Comparison of ENCODE assay signal across 11 cellular contexts in the genomic region with DNA sequence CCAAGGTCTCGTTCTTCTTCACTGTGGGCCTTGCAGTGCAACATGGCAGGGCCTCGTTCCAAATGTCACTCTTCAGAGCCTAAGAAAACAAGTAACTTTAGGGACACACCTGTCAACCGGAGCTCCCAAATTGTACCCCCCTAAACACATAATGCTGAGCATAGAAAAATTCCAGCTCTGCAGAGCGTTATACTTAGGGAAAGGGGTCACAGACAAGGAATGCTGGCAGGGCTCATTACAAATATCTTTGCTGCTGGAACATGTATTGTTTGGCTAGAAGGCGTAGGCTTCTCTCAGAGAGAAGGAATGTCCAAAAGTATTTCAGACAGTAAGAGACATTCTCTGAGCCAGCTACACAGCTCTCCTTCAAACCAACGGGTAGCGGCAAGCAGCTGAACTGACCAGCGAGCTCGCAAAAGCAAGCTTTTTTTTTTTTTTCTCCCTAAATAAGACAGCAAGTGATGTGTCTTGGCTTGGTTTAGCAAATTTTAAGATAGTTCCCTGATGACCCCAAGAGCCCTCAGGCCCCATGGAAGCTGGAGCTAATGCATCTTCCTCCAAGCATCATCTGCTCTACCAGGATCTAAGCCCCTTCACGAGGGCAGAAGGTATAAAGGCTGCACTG. TPM values are rescaled to one million over a fixed set of nuclear protein-coding genes. Genes with fewer than 3 reads are reported as not detected.
DNase-seq lines count a peak whose midpoint lies in the region; ATAC-seq and TF ChIP-seq lines count a peak whose summit lies in the region.
"Had no signal": no experiment of that assay in that cellular context is flagged by ENCODE, and none has a peak within 500 bp of the region (broad histone marks: within the 10 kb centered on the region; RNA-seq: fewer than 3 reads in every experiment).

No MANE protein-coding gene starts in this region.

- no peaks in the 10 kb centered on the region for H3K27me3 ChIP-seq in esophagus squamous epithelium
- H3K27me3 ChIP-seq in neuronal stem cell (ENCODE audit: control insufficient read depth in 3 of 3, insufficient read depth in 3 of 3, low read depth in 1 of 3, low read length in 3 of 3): no peaks in the 10 kb centered on the region

- no peak overlapping the region for H3K4me2 ChIP-seq in neuronal stem cell (ENCODE audit: insufficient read depth, low read length, poor library complexity, severe bottlenecking)

- H3K4me3 ChIP-seq in AG04449 (ENCODE audit: low read depth, low read length): peak overlapping the region; percentile 3
- H3K4me3 ChIP-seq in esophagus squamous epithelium: no peak overlapping the region
- H3K4me3 ChIP-seq in neuronal stem cell (ENCODE audit: low read length in 2 of 2): no peak overlapping the region

- no peaks in the 10 kb centered on the region for H3K27me3 Mint-ChIP-seq in activated T-cell treated with anti-CD3 and anti-CD28 coated beads, Interleukin-2, amount 50 U/mL, for 72 hours (ENCODE audit: low read depth)

- H2BK5ac ChIP-seq in neuronal stem cell (ENCODE audit: low read length): no peak overlapping the region

- peaks cover 49% of the 10 kb centered on the region for H3K4me1 Mint-ChIP-seq in activated T-cell treated with anti-CD3 and anti-CD28 coated beads, Interleukin-2, amount 50 U/mL, for 72 hours (ENCODE audit: low read depth)

- H3K27ac Mint-ChIP-seq in activated T-cell treated with anti-CD3 and anti-CD28 coated beads, Interleukin-2, amount 50 U/mL, for 72 hours: no peak overlapping the region

- H2AK5ac ChIP-seq in neuronal stem cell (ENCODE audit: low read depth, low read length): no peak overlapping the region

- H3K27ac ChIP-seq in esophagus squamous epithelium (peak overlapping the region; percentile 60 to 83 (median 76)), neuronal stem cell (replicated peaks; ENCODE audit: low read length) (peak overlapping the region; percentile 68)

- no peak overlapping the region for H3K9ac ChIP-seq in neuronal stem cell (ENCODE audit: low read depth, low read length, poor library complexity)

- no peak overlapping the region for H4K91ac ChIP-seq in neuronal stem cell (ENCODE audit: low read depth, low read length, poor library complexity)

- no peak overlapping the region for H3K18ac ChIP-seq in neuronal stem cell (ENCODE audit: low read length)

- POLR2A ChIA-PET in AG04449 (lab: Yijun Ruan, JAX): interaction anchor here (0.5 to 2.8 kb wide), 10 partner anchors 8 to 202 kb away, joined by 3 to 14 read pairs (median 6); a partner anchor contains a TSS

- ATAC-seq in GM18907 (IDR thresholded peaks at IDR 0.05; ENCODE audit: unreplicated experiment): no peak
- ATAC-seq in activated T-cell treated with anti-CD3 and anti-CD28 coated beads, Interleukin-2, amount 50 U/mL, for 72 hours (replicated peaks in 1 of 2): no peak

- peak; percentile 80 for DNase-seq in AG04449 (ENCODE audit: low read depth, low spot score)
- DNase-seq in RPMI7951 (ENCODE audit: low read depth): peak; percentile 65
- DNase-seq in esophagus squamous epithelium (lab: John Stamatoyannopoulos, UW): no peak
- no peak for DNase-seq in neuronal stem cell (ENCODE audit: low spot score)
- DNase-seq in NCI-H446 treated with DMSO at 0.1 percent for 48 hours (lab: John Stamatoyannopoulos, UW): no peak
- DNase-seq in NCI-H1092 treated with DMSO at 0.1 percent for 48 hours (lab: John Stamatoyannopoulos, UW): no peak
- DNase-seq in activated T-cell treated with anti-CD3 and anti-CD28 coated beads, Interleukin-2, amount 50 U/mL, for 72 hours: no peak
- DNase-seq: CD8-positive, alpha-beta memory T cell; NCI-H2029 had no signal

- no peak overlapping the region for H3K4ac ChIP-seq in neuronal stem cell (ENCODE audit: low read length)

- H2BK15ac ChIP-seq in neuronal stem cell (ENCODE audit: low read length): no peak overlapping the region

- CTCF ChIA-PET in AG04449 (lab: Yijun Ruan, JAX): interaction anchor here (0.6 to 1.0 kb wide), 4 partner anchors 28 to 296 kb away, joined by 3 read pairs; no protein-coding TSS in a partner anchor

- peaks cover 17% of the 10 kb centered on the region in 2 donors for H3K36me3 Mint-ChIP-seq in activated T-cell treated with anti-CD3 and anti-CD28 coated beads, Interleukin-2, amount 50 U/mL, for 72 hours (ENCODE audit: insufficient read depth in 2 of 2)

- peaks cover 2% of the 10 kb centered on the region for H3K79me1 ChIP-seq in neuronal stem cell (ENCODE audit: low read depth, low read length)

- peaks cover 35 to 73% (median 46%) of the 10 kb centered on the region in 3 donors for H3K4me1 ChIP-seq in esophagus squamous epithelium
- H3K4me1 ChIP-seq in neuronal stem cell (ENCODE audit: control insufficient read depth in 2 of 2, insufficient read depth in 1 of 2, low read depth in 1 of 2, low read length in 2 of 2): peaks cover 5 to 17% of the 10 kb centered on the region in 2 donors

- H3K9me3 Mint-ChIP-seq in activated T-cell treated with anti-CD3 and anti-CD28 coated beads, Interleukin-2, amount 50 U/mL, for 72 hours: no peaks in the 10 kb centered on the region
- H3K9me3 Mint-ChIP-seq: CD8-positive, alpha-beta memory T cell had no signal

- no peak overlapping the region for H2BK12ac ChIP-seq in neuronal stem cell (ENCODE audit: low read length)

- H4K8ac ChIP-seq in neuronal stem cell (ENCODE audit: low read depth, low read length): no peak overlapping the region

- no peak overlapping the region for H3K14ac ChIP-seq in neuronal stem cell (ENCODE audit: low read length)

- H2AFZ ChIP-seq in neuronal stem cell (ENCODE audit: low read length): no peak overlapping the region

- WGBS in esophagus squamous epithelium, 2 donors: 16 to 26% methylated on average over 8 to 10 of the region's 10 CpGs
- no CpG with 5 or more reads among the region's 10 CpGs for WGBS in neuronal stem cell (ENCODE audit: extremely low coverage in 2 of 2, insufficient read length in 2 of 2, insufficient replicate concordance in 1 of 2), 2 donors

- no peak overlapping the region for H2BK120ac ChIP-seq in neuronal stem cell (ENCODE audit: low read depth, low read length)

- H3K9me3 ChIP-seq in esophagus squamous epithelium (no peaks in the 10 kb centered on the region), neuronal stem cell (replicated peaks in 1 of 2; ENCODE audit: control insufficient read depth in 2 of 2, insufficient read depth in 1 of 2, low read depth in 1 of 2, low read length in 2 of 2) (no peaks in the 10 kb centered on the region)

- no peak for TF ChIP-seq CTCF in AG04449 (IDR thresholded peaks at IDR 0.05; ENCODE audit: insufficient read depth, low read length, missing control alignments)
- no peak for TF ChIP-seq CTCF in esophagus squamous epithelium (IDR thresholded peaks at IDR 0.05)

- peaks cover 0 to 57% (median 8%) of the 10 kb centered on the region in 3 donors for H3K36me3 ChIP-seq in esophagus squamous epithelium
- H3K36me3 ChIP-seq in neuronal stem cell (replicated peaks in 1 of 2; ENCODE audit: control insufficient read depth in 2 of 2, insufficient read depth in 2 of 2, low read length in 2 of 2): peaks cover 19 to 79% of the 10 kb centered on the region in 2 donors

- no peak overlapping the region for H3K23ac ChIP-seq in neuronal stem cell (ENCODE audit: low read depth, low read length, poor library complexity)

- TF ChIP-seq POLR2A in esophagus squamous epithelium (IDR thresholded peaks at IDR 0.05): no peak

- no peak overlapping the region for H3K4me3 Mint-ChIP-seq in activated T-cell treated with anti-CD3 and anti-CD28 coated beads, Interleukin-2, amount 50 U/mL, for 72 hours
- H3K4me3 Mint-ChIP-seq: CD8-positive, alpha-beta memory T cell had no signal

- intact Hi-C loops in esophagus squamous epithelium (cut with DNase I): no loop called here

RNA-seq across cellular contexts. Expression of a gene that starts 24.5 kb away (rescaled TPM):
- 21.1 and 23.7 TPM in 2 replicates for total RNA-seq in RPMI7951 (2014; rRNA removed; shearing (Covaris generic))
- 10 to 100 TPM; 10.1 to 25.5 (median 12.6) TPM for total RNA-seq in esophagus squamous epithelium
- polyA plus RNA-seq in neuronal stem cell (2013, experiment 1 of 2): 9.8 TPM
- polyA plus RNA-seq in neuronal stem cell (2013, experiment 2 of 2): 9.7 TPM
- 10 to 100 TPM; 33.8 to 48.8 TPM for total RNA-seq in activated T-cell treated with anti-CD3 and anti-CD28 coated beads, Interleukin-2, amount 50 U/mL, for 72 hours

RNA-seq across cellular contexts. Expression of a gene that starts 47.0 kb away (rescaled TPM):
- not detected in 2 replicates for total RNA-seq in RPMI7951 (2014; rRNA removed; shearing (Covaris generic))
- not detected for total RNA-seq in esophagus squamous epithelium
- polyA plus RNA-seq in neuronal stem cell (2013, experiment 1 of 2): not detected
- polyA plus RNA-seq in neuronal stem cell (2013, experiment 2 of 2): not detected
- total RNA-seq in activated T-cell treated with anti-CD3 and anti-CD28 coated beads, Interleukin-2, amount 50 U/mL, for 72 hours: not detected
- total RNA-seq: CD8-positive, alpha-beta memory T cell; H1 had no signal
- polyA plus RNA-seq: CD8-positive, alpha-beta memory T cell; H1 had no signal

Comparison
In these comparisons a context has a peak if more than half of its experiments do, and no peak if none do; other contexts are left out.
1. DNase-seq: peak in AG04449 (single experiment) and RPMI7951 (single experiment); none in esophagus squamous epithelium (single experiment), neuronal stem cell (single experiment), NCI-H446 treated with DMSO at 0.1 percent for 48 hours (single experiment), NCI-H1092 treated with DMSO at 0.1 percent for 48 hours (single experiment) and activated T-cell treated with anti-CD3 and anti-CD28 coated beads, Interleukin-2, amount 50 U/mL, for 72 hours (0 of 2).